ENCODE assay signal across 8 cellular contexts in genomic region chr15:78149805-78150751, GRCh38. TPM values are rescaled to one million over a fixed set of nuclear protein-coding genes. Genes with fewer than 3 reads are reported as not detected.
A peak's percentile ranks its signal among the peaks of the same experiment; 100 is the strongest.
DNase-seq lines count a peak whose midpoint lies in the region; ATAC-seq and TF ChIP-seq lines count a peak whose summit lies in the region.

No MANE protein-coding gene starts in this region.

- H3K4me3 Mint-ChIP-seq in osteocyte (ENCODE audit: unreplicated experiment): peak overlapping the region; percentile 82

- no peaks in the 10 kb centered on the region for H3K9me3 Mint-ChIP-seq in osteocyte (ENCODE audit: unreplicated experiment)

- peak overlapping the region; percentile 46 for H3K27ac Mint-ChIP-seq in osteocyte (ENCODE audit: unreplicated experiment)

- DNase-seq in DMS 273 (lab: John Stamatoyannopoulos, UW; ENCODE audit: unreplicated experiment) (peak; percentile 67), DMS 273 treated with DMSO at 0.1 percent for 48 hours (lab: John Stamatoyannopoulos, UW) (no peak), fibroblast of villous mesenchyme (ENCODE audit: low read depth) (peak; percentile 17), osteocyte (ENCODE audit: extremely low spot score, unreplicated experiment) (no peak), AML-193 (lab: John Stamatoyannopoulos, UW) (no peak)

- H3K27me3 Mint-ChIP-seq in osteocyte (ENCODE audit: unreplicated experiment): no peaks in the 10 kb centered on the region

- no peaks in the 10 kb centered on the region for H3K36me3 Mint-ChIP-seq in osteocyte (ENCODE audit: unreplicated experiment)

- ATAC-seq in HG03378 (IDR thresholded peaks at IDR 0.05; ENCODE audit: unreplicated experiment) (peak; percentile 14), SK-N-SH treated with all-trans-retinoic acid at 6 μM for 48 hours (peak; percentile 43), HG02759 (IDR thresholded peaks at IDR 0.05; ENCODE audit: unreplicated experiment) (no peak)

- TF ChIP-seq CTCF in fibroblast of villous mesenchyme (IDR thresholded peaks at IDR 0.05; ENCODE audit: insufficient read depth, low read depth, low read length) (no peak), osteocyte (IDR thresholded peaks at IDR 0.05) (no peak)

- H3K4me1 Mint-ChIP-seq in osteocyte (ENCODE audit: unreplicated experiment): peaks cover 26% of the 10 kb centered on the region

- H3K4me3 ChIP-seq in fibroblast of villous mesenchyme (ENCODE audit: low read depth, low read length): peak overlapping the region; percentile 74

TF ChIP-seq in SK-N-SH treated with all-trans-retinoic acid at 6 μM for 48 hours, 23 proteins besides CTCF, POLR2A, EP300 and RAD21:
- no peak for TF ChIP-seq TSHZ2 (CRISPR knock-in tag; IDR thresholded peaks at IDR 0.05)
- TF ChIP-seq, protein P1, sequence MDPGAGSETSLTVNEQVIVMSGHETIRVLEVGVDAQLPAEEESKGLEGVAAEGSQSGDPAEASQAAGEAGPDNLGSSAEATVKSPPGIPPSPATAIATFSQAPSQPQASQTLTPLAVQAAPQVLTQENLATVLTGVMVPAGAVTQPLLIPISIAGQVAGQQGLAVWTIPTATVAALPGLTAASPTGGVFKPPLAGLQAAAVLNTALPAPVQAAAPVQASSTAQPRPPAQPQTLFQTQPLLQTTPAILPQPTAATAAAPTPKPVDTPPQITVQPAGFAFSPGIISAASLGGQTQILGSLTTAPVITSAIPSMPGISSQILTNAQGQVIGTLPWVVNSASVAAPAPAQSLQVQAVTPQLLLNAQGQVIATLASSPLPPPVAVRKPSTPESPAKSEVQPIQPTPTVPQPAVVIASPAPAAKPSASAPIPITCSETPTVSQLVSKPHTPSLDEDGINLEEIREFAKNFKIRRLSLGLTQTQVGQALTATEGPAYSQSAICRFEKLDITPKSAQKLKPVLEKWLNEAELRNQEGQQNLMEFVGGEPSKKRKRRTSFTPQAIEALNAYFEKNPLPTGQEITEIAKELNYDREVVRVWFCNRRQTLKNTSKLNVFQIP (CRISPR knock-in tag; IDR thresholded peaks at IDR 0.05; ENCODE audit: borderline replicate concordance, low read depth): no peak
- TF ChIP-seq ZNF70 (CRISPR knock-in tag; IDR thresholded peaks at IDR 0.05): no peak
- no peak for TF ChIP-seq ZFP3 (CRISPR knock-in tag; IDR thresholded peaks at IDR 0.05)
- no peak for TF ChIP-seq SNAI2 (CRISPR knock-in tag; IDR thresholded peaks at IDR 0.05)
- TF ChIP-seq GLIS3 (CRISPR knock-in tag; IDR thresholded peaks at IDR 0.05): no peak
- TF ChIP-seq OSR1 (CRISPR knock-in tag; IDR thresholded peaks at IDR 0.05): no peak
- TF ChIP-seq ZC3H10 (CRISPR knock-in tag; IDR thresholded peaks at IDR 0.05): no peak
- no peak for TF ChIP-seq ARNTL (CRISPR knock-in tag; IDR thresholded peaks at IDR 0.05; ENCODE audit: borderline replicate concordance, low read depth)
- TF ChIP-seq CSDC2 (CRISPR knock-in tag; IDR thresholded peaks at IDR 0.05): no peak
- no peak for TF ChIP-seq BACH2 (CRISPR knock-in tag; IDR thresholded peaks at IDR 0.05; ENCODE audit: borderline replicate concordance)
- TF ChIP-seq RARB (CRISPR knock-in tag; IDR thresholded peaks at IDR 0.05): no peak
- no peak for TF ChIP-seq ZFP30 (CRISPR knock-in tag; IDR thresholded peaks at IDR 0.05)
- no peak for TF ChIP-seq TCF4 (CRISPR knock-in tag; IDR thresholded peaks at IDR 0.05; ENCODE audit: borderline replicate concordance)
- no peak for TF ChIP-seq ZNF565 (CRISPR knock-in tag; conservative IDR thresholded peaks at IDR 0.05; ENCODE audit: low read depth)
- no peak for TF ChIP-seq CREB5 (CRISPR knock-in tag; IDR thresholded peaks at IDR 0.05; ENCODE audit: low read depth)
- TF ChIP-seq TOX (CRISPR knock-in tag; IDR thresholded peaks at IDR 0.05; ENCODE audit: borderline replicate concordance): no peak
- TF ChIP-seq PPARA (CRISPR knock-in tag; IDR thresholded peaks at IDR 0.05; ENCODE audit: borderline replicate concordance): no peak
- TF ChIP-seq, protein P2, sequence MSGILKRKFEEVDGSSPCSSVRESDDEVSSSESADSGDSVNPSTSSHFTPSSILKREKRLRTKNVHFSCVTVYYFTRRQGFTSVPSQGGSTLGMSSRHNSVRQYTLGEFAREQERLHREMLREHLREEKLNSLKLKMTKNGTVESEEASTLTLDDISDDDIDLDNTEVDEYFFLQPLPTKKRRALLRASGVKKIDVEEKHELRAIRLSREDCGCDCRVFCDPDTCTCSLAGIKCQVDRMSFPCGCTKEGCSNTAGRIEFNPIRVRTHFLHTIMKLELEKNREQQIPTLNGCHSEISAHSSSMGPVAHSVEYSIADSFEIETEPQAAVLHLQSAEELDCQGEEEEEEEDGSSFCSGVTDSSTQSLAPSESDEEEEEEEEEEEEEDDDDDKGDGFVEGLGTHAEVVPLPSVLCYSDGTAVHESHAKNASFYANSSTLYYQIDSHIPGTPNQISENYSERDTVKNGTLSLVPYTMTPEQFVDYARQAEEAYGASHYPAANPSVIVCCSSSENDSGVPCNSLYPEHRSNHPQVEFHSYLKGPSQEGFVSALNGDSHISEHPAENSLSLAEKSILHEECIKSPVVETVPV (CRISPR knock-in tag; IDR thresholded peaks at IDR 0.05): no peak
- no peak for TF ChIP-seq PATZ1 (CRISPR knock-in tag; IDR thresholded peaks at IDR 0.05; ENCODE audit: borderline replicate concordance)

RNA-seq across cellular contexts. Expression of gene IDH3A, which starts 0.9 kb away (rescaled TPM):
- total RNA-seq in fibroblast of villous mesenchyme (25.4 and 43.6 TPM in 2 replicates), osteocyte (46.7 and 47.4 TPM in 2 replicates)

RNA-seq across cellular contexts. Expression of gene CIB2, which starts 18.8 kb away (rescaled TPM):
- total RNA-seq in fibroblast of villous mesenchyme: 4.8 and 11.7 TPM in 2 replicates
- 7.6 and 9.6 TPM in 2 replicates for total RNA-seq in osteocyte

RNA-seq across cellular contexts. Expression of gene SH2D7, which starts 57.7 kb away (rescaled TPM):
- total RNA-seq in fibroblast of villous mesenchyme: not detected in 2 replicates
- not detected in 2 replicates for total RNA-seq in osteocyte

Comparison
In these comparisons a context has a peak if more than half of its experiments do, and no peak if none do; other contexts are left out.
1. DNase-seq: peak in DMS 273 (single experiment) and fibroblast of villous mesenchyme (single experiment); none in DMS 273 treated with DMSO at 0.1 percent for 48 hours (single experiment), osteocyte (single experiment) and AML-193 (0 of 2).